Comparison of ENCODE assay signal across 8 cellular contexts in genomic region chr16:68776821-68777485, GRCh38. TPM values are rescaled to one million over a fixed set of nuclear protein-coding genes. Genes with fewer than 3 reads are reported as not detected.
DNase-seq lines count a peak whose midpoint lies in the region; ATAC-seq and TF ChIP-seq lines count a peak whose summit lies in the region.

No MANE protein-coding gene starts in this region.

- DNase-seq in epithelial cell of esophagus (ENCODE audit: low read depth) (peak; percentile 25), NCI-H524 (lab: John Stamatoyannopoulos, UW) (no peak), NCI-H1048 (lab: John Stamatoyannopoulos, UW) (no peak), HUDEP-2 (lab: John Stamatoyannopoulos, UW; ENCODE audit: unreplicated experiment in 76 of 76) (no peak)

- TF ChIP-seq CTCF in epithelial cell of esophagus (IDR thresholded peaks at IDR 0.05; ENCODE audit: insufficient read depth, low read depth, low read length, missing control alignments), result no peak

- no peak overlapping the region for H3K4me3 ChIP-seq in epithelial cell of esophagus (ENCODE audit: low read length)

- ATAC-seq in GM18499 (IDR thresholded peaks at IDR 0.05; ENCODE audit: insufficient read depth, unreplicated experiment) (peak; percentile 76), GM21528 (IDR thresholded peaks at IDR 0.05; ENCODE audit: low FRiP score, unreplicated experiment) (peak; percentile 79), HG03565 (IDR thresholded peaks at IDR 0.05; ENCODE audit: unreplicated experiment) (peak; percentile 69), esophagus mucosa (no peak)

RNA-seq across cellular contexts. Expression of gene CDH1, which starts 39.9 kb away (rescaled TPM):
- total RNA-seq in esophagus mucosa, result 334 TPM
